In the genomic region with DNA sequence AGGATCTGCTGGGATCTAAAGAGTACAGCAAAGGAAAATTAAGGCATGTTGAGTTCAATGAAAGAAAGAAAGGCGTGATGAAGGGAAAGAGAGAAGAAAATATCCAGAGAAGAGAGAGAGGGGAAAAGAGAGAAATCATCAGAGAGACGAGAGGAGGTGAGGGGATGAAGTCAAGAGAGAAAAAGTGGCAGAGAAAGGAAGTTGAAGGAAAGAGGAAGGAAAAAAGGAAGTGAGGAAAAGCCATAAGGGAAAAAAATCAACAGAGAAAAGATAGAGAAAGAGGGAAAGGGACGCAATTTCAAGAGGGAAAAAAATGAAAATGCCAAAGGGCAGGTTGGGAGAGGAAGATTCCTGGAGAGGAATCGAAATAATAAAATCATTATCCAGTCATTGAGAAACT, we compare ENCODE assay signal across 1 cellular context.
TF ChIP-seq lines count a peak whose summit lies in the region.

No MANE protein-coding gene starts in this region.

TF ChIP-seq in GM23338, 12 proteins besides CTCF, POLR2A, EP300 and RAD21 (continued from another document):
- TF ChIP-seq, protein P1, sequence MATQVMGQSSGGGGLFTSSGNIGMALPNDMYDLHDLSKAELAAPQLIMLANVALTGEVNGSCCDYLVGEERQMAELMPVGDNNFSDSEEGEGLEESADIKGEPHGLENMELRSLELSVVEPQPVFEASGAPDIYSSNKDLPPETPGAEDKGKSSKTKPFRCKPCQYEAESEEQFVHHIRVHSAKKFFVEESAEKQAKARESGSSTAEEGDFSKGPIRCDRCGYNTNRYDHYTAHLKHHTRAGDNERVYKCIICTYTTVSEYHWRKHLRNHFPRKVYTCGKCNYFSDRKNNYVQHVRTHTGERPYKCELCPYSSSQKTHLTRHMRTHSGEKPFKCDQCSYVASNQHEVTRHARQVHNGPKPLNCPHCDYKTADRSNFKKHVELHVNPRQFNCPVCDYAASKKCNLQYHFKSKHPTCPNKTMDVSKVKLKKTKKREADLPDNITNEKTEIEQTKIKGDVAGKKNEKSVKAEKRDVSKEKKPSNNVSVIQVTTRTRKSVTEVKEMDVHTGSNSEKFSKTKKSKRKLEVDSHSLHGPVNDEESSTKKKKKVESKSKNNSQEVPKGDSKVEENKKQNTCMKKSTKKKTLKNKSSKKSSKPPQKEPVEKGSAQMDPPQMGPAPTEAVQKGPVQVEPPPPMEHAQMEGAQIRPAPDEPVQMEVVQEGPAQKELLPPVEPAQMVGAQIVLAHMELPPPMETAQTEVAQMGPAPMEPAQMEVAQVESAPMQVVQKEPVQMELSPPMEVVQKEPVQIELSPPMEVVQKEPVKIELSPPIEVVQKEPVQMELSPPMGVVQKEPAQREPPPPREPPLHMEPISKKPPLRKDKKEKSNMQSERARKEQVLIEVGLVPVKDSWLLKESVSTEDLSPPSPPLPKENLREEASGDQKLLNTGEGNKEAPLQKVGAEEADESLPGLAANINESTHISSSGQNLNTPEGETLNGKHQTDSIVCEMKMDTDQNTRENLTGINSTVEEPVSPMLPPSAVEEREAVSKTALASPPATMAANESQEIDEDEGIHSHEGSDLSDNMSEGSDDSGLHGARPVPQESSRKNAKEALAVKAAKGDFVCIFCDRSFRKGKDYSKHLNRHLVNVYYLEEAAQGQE (IDR thresholded peaks at IDR 0.05; ENCODE audit: unreplicated experiment) = no peak
- no peak for TF ChIP-seq CREB1 (CRISPR knock-in tag; IDR thresholded peaks at IDR 0.05; ENCODE audit: low read depth)
- no peak for TF ChIP-seq EZH2phosphoT487 (IDR thresholded peaks at IDR 0.05; ENCODE audit: unreplicated experiment)
- TF ChIP-seq STAT1 (IDR thresholded peaks at IDR 0.05; ENCODE audit: unreplicated experiment) = no peak
- TF ChIP-seq NANOG (IDR thresholded peaks at IDR 0.05; ENCODE audit: borderline replicate concordance) = no peak
- TF ChIP-seq JUNB (IDR thresholded peaks at IDR 0.05; ENCODE audit: unreplicated experiment) = no peak
- no peak for TF ChIP-seq ZNF114 (CRISPR knock-in tag; IDR thresholded peaks at IDR 0.05)
